ENCODE assay signal across 8 cellular contexts in the genomic region with DNA sequence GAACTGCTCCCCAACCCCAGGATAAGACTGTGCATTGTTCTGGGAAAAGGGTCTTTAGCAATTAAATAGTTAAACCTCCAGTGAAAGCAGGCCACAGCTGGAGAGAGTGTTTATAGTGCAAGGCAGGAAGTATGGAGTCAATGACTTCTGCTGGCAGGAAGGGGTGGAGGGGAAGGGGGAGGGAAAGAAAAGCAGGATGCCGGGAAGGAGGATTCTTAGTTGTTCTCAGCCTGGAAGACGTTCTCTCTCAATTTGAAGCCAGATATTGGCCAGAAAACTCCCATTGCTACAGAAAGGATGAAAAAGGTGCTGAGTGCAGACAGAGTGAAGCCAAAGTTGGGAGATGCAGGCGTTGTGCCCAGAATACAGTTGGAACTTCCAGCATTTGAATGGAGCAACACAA. TPM values are rescaled to one million over a fixed set of nuclear protein-coding genes. Genes with fewer than 3 reads are reported as not detected.
DNase-seq lines count a peak whose midpoint lies in the region; ATAC-seq, FAIRE-seq and TF ChIP-seq lines count a peak whose summit lies in the region.

No MANE protein-coding gene starts in this region.

- H3K27me3 ChIP-seq in brain microvascular endothelial cell (replicated peaks) (no peaks in the 10 kb centered on the region), thoracic aorta (replicated peaks; ENCODE audit: insufficient read depth) (no peaks in the 10 kb centered on the region)

- H3K36me3 ChIP-seq in brain microvascular endothelial cell (replicated peaks) (no peaks in the 10 kb centered on the region), thoracic aorta (no peaks in the 10 kb centered on the region)

- no peak for TF ChIP-seq POLR2A in A549 (IDR thresholded peaks at IDR 0.05; ENCODE audit: low read length)

- H3K4me1 ChIP-seq in A549 (no peaks in the 10 kb centered on the region), thoracic aorta (ENCODE audit: control insufficient read depth in 1 of 2, low read depth in 2 of 2) (peaks cover 4 to 20% of the 10 kb centered on the region in 2 donors)

- no peak for TF ChIP-seq RAD21 in A549 (conservative IDR thresholded peaks at IDR 0.05 in 1 of 2, IDR thresholded peaks at IDR 0.05 in 1 of 2)

- 29% methylated on average over 3 of the region's 3 CpGs for WGBS in A549 (ENCODE audit: missing lambda C conversion rate)

- no peak overlapping the region for H3K27ac ChIP-seq in A549
- no peak overlapping the region for H3K27ac ChIP-seq in brain microvascular endothelial cell
- H3K27ac ChIP-seq in thoracic aorta: peak overlapping the region; percentile 43 to 58

- H3K9me3 ChIP-seq in A549 (no peaks in the 10 kb centered on the region), thoracic aorta (no peaks in the 10 kb centered on the region)

- CTCF ChIA-PET in A549 (lab: Yijun Ruan, JAX): interaction anchor here (0.7 kb wide), 1 partner anchor 33 kb away, joined by 3 read pairs; no protein-coding TSS in a partner anchor

- TF ChIP-seq CTCF in A549 (IDR thresholded peaks at IDR 0.05) (no peak), brain microvascular endothelial cell (IDR thresholded peaks at IDR 0.05; ENCODE audit: low read depth, low read length, missing control alignments) (no peak), thoracic aorta (IDR thresholded peaks at IDR 0.05) (no peak)

- peak in 1 of 2 experiments; percentile 44; a peak in 1 of 6 replicates for ATAC-seq in A549
- ATAC-seq in thoracic aorta (ENCODE audit: insufficient number of reproducible peaks, low FRiP score, low read depth): peak; percentile 84
- no peak for ATAC-seq in HG02885 (IDR thresholded peaks at IDR 0.05; ENCODE audit: poor library complexity, unreplicated experiment)
- no peak for ATAC-seq in GM21526 (IDR thresholded peaks at IDR 0.05; ENCODE audit: low FRiP score, unreplicated experiment)

- DNase-seq in A549 (ENCODE audit: low read depth in 1 of 2, low spot score in 1 of 2) (peak in 1 of 2 experiments; percentile 3), M059J (ENCODE audit: low read depth) (peak; percentile 68), brain microvascular endothelial cell (peak; percentile 51), kidney tubule cell (ENCODE audit: low spot score) (peak; percentile 29), thoracic aorta (ENCODE audit: low spot score) (no peak)
- no peak for DNase-seq in activated naive CD4-positive, alpha-beta T cell treated with Interleukin-2 at 50 U/mL for 16 hours

- peak overlapping the region; percentile 32; the same call in 1 of the 3 replicates for H3K4me2 ChIP-seq in A549

- in situ Hi-C loops in brain microvascular endothelial cell (cut with HindIII; ENCODE audit: low pct_ligation_motif_present, low sequenced_read_pairs): no loop called here

- POLR2A ChIA-PET in A549 (lab: Yijun Ruan, JAX): no interaction called here

- TF ChIP-seq EP300 in A549 (IDR thresholded peaks at IDR 0.05): no peak

- H3K4me3 ChIP-seq in A549 (no peak overlapping the region), brain microvascular endothelial cell (ENCODE audit: low read depth, low read length) (peak overlapping the region; percentile 15), thoracic aorta (peak overlapping the region; percentile 35)

- FAIRE-seq in A549 (lab: Jason Lieb, UNC): no peak

TF ChIP-seq in A549, 52 proteins besides CTCF, POLR2A, EP300 and RAD21:
- TF ChIP-seq ZNF302 (CRISPR knock-in tag; IDR thresholded peaks at IDR 0.05): no peak

RNA-seq across cellular contexts. Expression of a gene that starts 35.7 kb away (rescaled TPM):
- polyA plus RNA-seq in A549 (2011; rRNA removed) (89.7 and 116 TPM in 2 replicates), A549 (2017; fragmentation: RNase III; extraction: RNeasy Plus Mini Kit Qiagen cat#74134 plus additional on column Dnase treatment) (108 to 130 TPM (median 116 TPM) in 3 replicates)
- polyA plus RNA-seq in A549 (2012; cell fraction: cytosol; rRNA removed): 50.4 and 77.8 TPM in 2 replicates
- polyA plus RNA-seq in A549 (2012; cell fraction: nucleus; rRNA removed): 69.2 and 149 TPM in 2 replicates
- 28.2 and 28.9 TPM in 2 replicates for polyA minus RNA-seq in A549 (2011; rRNA and poly(A)+ RNA removed)
- 200 and 265 TPM in 2 replicates for total RNA-seq in M059J (2014; rRNA removed; shearing (Covaris generic))
- 10 to 100 TPM in 1 of 2 donors, 1 to 10 TPM in 1; 9.7 to 50.3 TPM for total RNA-seq in thoracic aorta

Comparison
In these comparisons a context has a peak if more than half of its experiments do, and no peak if none do; other contexts are left out.
1. DNase-seq: peak in M059J (single experiment), brain microvascular endothelial cell (single experiment) and kidney tubule cell (single experiment); none in thoracic aorta (single experiment) and activated naive CD4-positive, alpha-beta T cell treated with Interleukin-2 at 50 U/mL for 16 hours (single experiment).
2. H3K27ac ChIP-seq: peak in thoracic aorta (2 of 2); none in A549 (0 of 2) and brain microvascular endothelial cell (single experiment).